In genomic region chr11:117691501-117691900, GRCh38 we compare ENCODE assay signal across 14 cellular contexts.
"Had no signal": no experiment of that assay in that cellular context is flagged by ENCODE, and none has a peak within 500 bp of the region (broad histone marks: within the 10 kb centered on the region; RNA-seq: fewer than 3 reads in every experiment).

No MANE protein-coding gene starts in this region.

- DNase-seq: activated CD4-positive, alpha-beta T cell treated with anti-CD3 and anti-CD28 coated beads, Interleukin-2, amount 50 U/mL, for 4 hours; activated T-cell treated with anti-CD3 and anti-CD28 coated beads, Interleukin-2, amount 50 U/mL, for 1 hour; amygdala; glutamatergic neuron; immature natural killer cell; mammary epithelial cell; psoas muscle; stimulated activated CD4-positive, alpha-beta T cell treated with anti-CD3 and anti-CD28 coated beads, Interleukin-2, amount 100 ng/mL, for 48 hours; stimulated activated CD8-positive, alpha-beta memory T cell treated with anti-CD3 and anti-CD28 coated beads, Interleukin-4, amount 100 ng/mL, for 48 hours; thyroid gland had no signal

- H3K4me1 ChIP-seq: psoas muscle, thyroid gland had no signal

- H3K9me3 Mint-ChIP-seq: immature natural killer cell; natural killer cell treated with Interleukin-12 subunit alpha and Interleukin-12 subunit beta and Interleukin-15 and Interleukin-18, amount 100 ng/mL, for 72 hours; stimulated activated naive CD8-positive, alpha-beta T cell treated with anti-CD3 and anti-CD28 coated beads, Interleukin-15, Interleukin-2, amounts not matched to agents 100 ng/mL and 50 ng/mL, for 24 hours had no signal

- H3K36me3 Mint-ChIP-seq: activated naive CD8-positive, alpha-beta T cell; immature natural killer cell; natural killer cell treated with Interleukin-12 subunit alpha and Interleukin-12 subunit beta and Interleukin-15 and Interleukin-18, amount 100 ng/mL, for 72 hours had no signal

- H3K27ac Mint-ChIP-seq: activated naive CD8-positive, alpha-beta T cell; immature natural killer cell; natural killer cell treated with Interleukin-12 subunit alpha and Interleukin-12 subunit beta and Interleukin-15 and Interleukin-18, amount 100 ng/mL, for 72 hours; stimulated activated naive CD8-positive, alpha-beta T cell treated with anti-CD3 and anti-CD28 coated beads, Interleukin-15, Interleukin-2, amounts not matched to agents 100 ng/mL and 50 ng/mL, for 24 hours had no signal

- ATAC-seq: activated CD4-positive, CD25-positive, alpha-beta regulatory T cell treated with anti-CD3 and anti-CD28 coated beads, Interleukin-2, amount 50 U/mL, for 24 hours; natural killer cell treated with Interleukin-12 subunit alpha and Interleukin-12 subunit beta and Interleukin-15 and Interleukin-18, amount 100 ng/mL, for 72 hours; psoas muscle had no signal

- H3K36me3 ChIP-seq: thyroid gland had no signal

- H3K4me1 Mint-ChIP-seq: immature natural killer cell had no signal

- H3K4me3 Mint-ChIP-seq: activated naive CD8-positive, alpha-beta T cell; immature natural killer cell; natural killer cell treated with Interleukin-12 subunit alpha and Interleukin-12 subunit beta and Interleukin-15 and Interleukin-18, amount 100 ng/mL, for 72 hours; stimulated activated naive CD8-positive, alpha-beta T cell treated with anti-CD3 and anti-CD28 coated beads, Interleukin-15, Interleukin-2, amounts not matched to agents 100 ng/mL and 50 ng/mL, for 24 hours had no signal

- H3K4me3 ChIP-seq: psoas muscle, thyroid gland had no signal

- H3K27me3 ChIP-seq: thyroid gland had no signal

- H3K27ac ChIP-seq: psoas muscle, thyroid gland had no signal

- H3K9me3 ChIP-seq: psoas muscle, thyroid gland had no signal
